Comparison of ENCODE assay signal across 18 cellular contexts in genomic region chr2:136020831-136021230, GRCh38. TPM values are rescaled to one million over a fixed set of nuclear protein-coding genes. Genes with fewer than 3 reads are reported as not detected.
DNase-seq lines count a peak whose midpoint lies in the region; ATAC-seq, FAIRE-seq and TF ChIP-seq lines count a peak whose summit lies in the region.
"Had no signal": no experiment of that assay in that cellular context is flagged by ENCODE, and none has a peak within 500 bp of the region (broad histone marks: within the 10 kb centered on the region; RNA-seq: fewer than 3 reads in every experiment).

No MANE protein-coding gene starts in this region.

- intact Hi-C loops in right cardiac atrium (cut with DNase I) = no loop called here

- peaks cover 33% of the 10 kb centered on the region for H3K4me1 Mint-ChIP-seq in glutamatergic neuron (ENCODE audit: low read depth, unreplicated experiment)

- no peaks in the 10 kb centered on the region for H3K36me3 Mint-ChIP-seq in glutamatergic neuron (ENCODE audit: unreplicated experiment)
- H3K36me3 Mint-ChIP-seq: CD4-positive, alpha-beta memory T cell had no signal

- WGBS in right cardiac atrium = 97% methylated on average over 2 of the region's 2 CpGs

- no peak for DNase-seq in GM12892 (ENCODE audit: insufficient read length)
- DNase-seq in SKM-1 (lab: John Stamatoyannopoulos, UW; ENCODE audit: unreplicated experiment) = peak; percentile 38
- no peak for DNase-seq in glutamatergic neuron
- DNase-seq in substantia nigra (lab: John Stamatoyannopoulos, UW) = no peak
- no peak for DNase-seq in activated CD4-positive, CD25-positive, alpha-beta regulatory T cell (lab: John Stamatoyannopoulos, UW)
- DNase-seq in right cardiac atrium = no peak
- DNase-seq: ACHN; Calu3; CD4-positive, alpha-beta memory T cell; DMS79; H7; Karpas-422; MM.1S; NCI-H187; NCI-H345; NCI-H69; OCI-M1 had no signal

- H3K4me1 ChIP-seq in right cardiac atrium (ENCODE audit: control insufficient read depth, insufficient read depth, low read length) = peaks cover 6% of the 10 kb centered on the region

- H3K27ac Mint-ChIP-seq in glutamatergic neuron (ENCODE audit: unreplicated experiment) = peak overlapping the region; percentile 80
- H3K27ac Mint-ChIP-seq: CD4-positive, alpha-beta memory T cell had no signal

- no peaks in the 10 kb centered on the region for H3K9me3 ChIP-seq in right cardiac atrium (ENCODE audit: control insufficient read depth, low read length)

- no peak overlapping the region for H3K4me3 ChIP-seq in right cardiac atrium (ENCODE audit: low read length)

- TF ChIP-seq POLR2A in GM12892 (IDR thresholded peaks at IDR 0.05; ENCODE audit: low read depth, low read length) = no peak

- no peaks in the 10 kb centered on the region for H3K27me3 ChIP-seq in right cardiac atrium (ENCODE audit: control insufficient read depth, insufficient read depth)

- H3K27ac ChIP-seq in substantia nigra (ENCODE audit: low read depth, low read length, poor library complexity, severe bottlenecking) (peak overlapping the region; percentile 69), right cardiac atrium (ENCODE audit: low read length) (no peak overlapping the region)

- TF ChIP-seq CTCF in glutamatergic neuron (IDR thresholded peaks at IDR 0.05; ENCODE audit: partially characterized antibody, unreplicated experiment) = no peak

- peaks cover 2% of the 10 kb centered on the region for H3K27me3 Mint-ChIP-seq in glutamatergic neuron (ENCODE audit: unreplicated experiment)
- H3K27me3 Mint-ChIP-seq: CD4-positive, alpha-beta memory T cell had no signal

- peak; percentile 24 for FAIRE-seq in GM12892 (lab: Jason Lieb, UNC)

- peaks cover 3% of the 10 kb centered on the region for H3K9me3 Mint-ChIP-seq in glutamatergic neuron (ENCODE audit: unreplicated experiment)

- no peak overlapping the region for H3K4me3 Mint-ChIP-seq in glutamatergic neuron (ENCODE audit: unreplicated experiment)
- H3K4me3 Mint-ChIP-seq: CD4-positive, alpha-beta memory T cell had no signal

- ATAC-seq in GM19455 (IDR thresholded peaks at IDR 0.05; ENCODE audit: unreplicated experiment) (no peak), right cardiac atrium (no peak)

RNA-seq across cellular contexts. Expression of gene DARS1, which starts 35.4 kb away (rescaled TPM):
- polyA plus RNA-seq in GM12892 (2012; ENCODE audit: missing spikeins) = 196 TPM
- total RNA-seq in glutamatergic neuron (ENCODE audit: unreplicated experiment) (41.0 TPM), right cardiac atrium (10 to 100 TPM; 50.0 to 56.0 (median 54.3) TPM)
- polyA plus RNA-seq in right cardiac atrium = 63.4 TPM
